Comparison of ENCODE assay signal across 8 cellular contexts in the genomic region with DNA sequence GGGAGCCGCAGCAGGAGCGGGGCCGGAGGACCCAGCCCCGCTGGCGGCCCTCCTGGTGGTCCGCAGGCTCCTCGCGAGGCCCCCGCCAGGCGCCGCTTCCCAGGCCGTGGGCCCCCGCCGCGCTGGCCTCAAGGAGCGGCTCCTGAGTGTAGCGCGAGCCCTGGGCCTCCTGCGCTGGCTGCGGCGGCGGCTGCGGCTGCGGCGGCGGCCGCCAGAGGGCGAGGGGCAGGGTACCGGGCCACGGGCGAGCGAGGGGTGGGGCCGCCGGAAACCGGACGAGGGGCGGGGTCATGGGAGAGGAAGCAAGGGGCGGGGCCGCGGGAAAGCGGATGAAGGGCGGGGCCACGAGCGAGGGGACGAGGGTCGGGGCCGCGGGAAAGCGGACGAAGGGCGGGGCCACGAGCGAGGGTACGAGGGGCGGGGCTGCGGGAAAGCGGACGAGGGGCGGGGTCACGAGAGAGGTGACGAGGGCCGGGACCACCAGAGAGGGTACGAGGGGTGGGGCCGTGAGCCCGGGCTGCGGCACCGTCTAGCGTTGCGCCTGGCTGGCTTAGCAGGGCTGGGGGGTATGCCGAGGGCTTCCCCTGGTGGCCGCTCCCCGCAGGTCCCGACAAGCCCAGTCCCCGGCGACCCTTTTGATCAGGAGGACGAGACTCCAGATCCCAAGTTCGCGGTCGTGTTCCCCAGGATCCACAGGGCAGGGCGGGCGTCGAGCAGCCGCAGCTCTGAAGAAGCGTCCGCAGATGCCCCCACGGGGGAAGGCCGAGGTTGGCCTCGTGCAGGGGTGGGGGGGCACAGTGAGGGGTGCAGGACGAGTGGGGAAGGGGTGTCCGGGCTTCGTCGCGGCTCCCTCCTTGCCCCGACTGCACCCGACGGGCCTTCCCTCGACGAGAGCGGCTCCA. TPM values are rescaled to one million over a fixed set of nuclear protein-coding genes. Genes with fewer than 3 reads are reported as not detected.
DNase-seq lines count a peak whose midpoint lies in the region; ATAC-seq lines count a peak whose summit lies in the region.

No MANE protein-coding gene starts in this region.

- H3K4me1 ChIP-seq in CD4-positive, CD25-positive, alpha-beta regulatory T cell (ENCODE audit: control insufficient read depth, insufficient read depth, low read length, poor library complexity, severe bottlenecking) = peaks cover 22% of the 10 kb centered on the region
- H3K4me1 ChIP-seq in NT2/D1 (ENCODE audit: insufficient read depth, insufficient read length) = peaks cover 4% of the 10 kb centered on the region

- no peaks in the 10 kb centered on the region for H3K36me3 Mint-ChIP-seq in CD4-positive, CD25-positive, alpha-beta regulatory T cell

- peaks cover 38% of the 10 kb centered on the region for H3K27me3 Mint-ChIP-seq in CD4-positive, CD25-positive, alpha-beta regulatory T cell

- peak overlapping the region in 1 of 3 donors; percentile 86 for H3K27ac Mint-ChIP-seq in CD4-positive, CD25-positive, alpha-beta regulatory T cell

- peak overlapping the region; percentile 83 for H3K9ac ChIP-seq in NT2/D1 (ENCODE audit: insufficient read length, low read depth)

- peak overlapping the region; percentile 65 for H3K27ac ChIP-seq in CD4-positive, CD25-positive, alpha-beta regulatory T cell (ENCODE audit: insufficient read depth, low read length, poor library complexity, severe bottlenecking)

- H3K4me1 Mint-ChIP-seq in CD4-positive, CD25-positive, alpha-beta regulatory T cell = peaks cover 0 to 24% (median 9%) of the 10 kb centered on the region in 4 donors

- H3K36me3 ChIP-seq in CD4-positive, CD25-positive, alpha-beta regulatory T cell (ENCODE audit: control insufficient read depth, insufficient read depth, low read length) = no peaks in the 10 kb centered on the region
- no peaks in the 10 kb centered on the region for H3K36me3 ChIP-seq in NT2/D1 (ENCODE audit: insufficient read depth, insufficient read length, low read length)

- peak; percentile 90 to 92 (median 92) for DNase-seq in CD4-positive, CD25-positive, alpha-beta regulatory T cell
- DNase-seq in HuH-7.5 (ENCODE audit: low spot score) = peak; percentile 98
- peak; percentile 75 for DNase-seq in NT2/D1 (ENCODE audit: low read depth, low spot score)
- DNase-seq in activated T-cell treated with anti-CD3 and anti-CD28 coated beads for 24 hours (ENCODE audit: low read depth) = peak; percentile 96
- DNase-seq in epidermal melanocyte (ENCODE audit: insufficient read length, low spot score) = peak; percentile 95
- peak; percentile 82 for DNase-seq in midbrain (lab: John Stamatoyannopoulos, UW)
- peak; percentile 98 for DNase-seq in stimulated activated CD8-positive, alpha-beta memory T cell treated with anti-CD3 and anti-CD28 coated beads, Interleukin-15, amount 100 ng/mL, for 24 hours (ENCODE audit: low read depth)

- peaks cover 6% of the 10 kb centered on the region for H3K27me3 ChIP-seq in CD4-positive, CD25-positive, alpha-beta regulatory T cell (ENCODE audit: control insufficient read depth, insufficient read depth, low read length)
- peaks cover 3% of the 10 kb centered on the region for H3K27me3 ChIP-seq in NT2/D1 (ENCODE audit: insufficient read depth, insufficient read length)

- H3K4me3 ChIP-seq in CD4-positive, CD25-positive, alpha-beta regulatory T cell (ENCODE audit: low read depth, low read length) = no peak overlapping the region
- peak overlapping the region; percentile 55 for H3K4me3 ChIP-seq in NT2/D1 (ENCODE audit: insufficient read length, low read depth)

- H3K9me3 ChIP-seq in CD4-positive, CD25-positive, alpha-beta regulatory T cell (ENCODE audit: control insufficient read depth in 2 of 2, low read length in 2 of 2) = no peaks in the 10 kb centered on the region
- H3K9me3 ChIP-seq in NT2/D1 (ENCODE audit: insufficient read depth, low read length) = peaks cover 25% of the 10 kb centered on the region

- ATAC-seq in CD4-positive, CD25-positive, alpha-beta regulatory T cell (ENCODE audit: low read depth in 2 of 2) = peak; percentile 86 to 91
- peak; percentile 59 for ATAC-seq in GM21360 (IDR thresholded peaks at IDR 0.05; ENCODE audit: unreplicated experiment)

- peak overlapping the region; percentile 83 to 93 (median 84) for H3K4me3 Mint-ChIP-seq in CD4-positive, CD25-positive, alpha-beta regulatory T cell

- no peaks in the 10 kb centered on the region for H3K9me3 Mint-ChIP-seq in CD4-positive, CD25-positive, alpha-beta regulatory T cell

RNA-seq across cellular contexts. Expression of gene MYO15B, which starts 1.7 kb away (rescaled TPM):
- total RNA-seq in CD4-positive, CD25-positive, alpha-beta regulatory T cell = 117 TPM
- 1 to 10 TPM in 2 of 4 donors, under 1 TPM in 2; 0.95 to 1.1 (median 1.0) TPM for polyA plus RNA-seq in CD4-positive, CD25-positive, alpha-beta regulatory T cell

RNA-seq across cellular contexts. Expression of gene SMIM5, which starts 44.0 kb away (rescaled TPM):
- 1.6 TPM for total RNA-seq in CD4-positive, CD25-positive, alpha-beta regulatory T cell
- under 1 TPM in 2 of 4 donors, not detected in 2; 0.07 to 0.10 TPM for polyA plus RNA-seq in CD4-positive, CD25-positive, alpha-beta regulatory T cell
